ENCODE assay signal across 9 cellular contexts in genomic region chr18:59357928-59358327, GRCh38. TPM values are rescaled to one million over a fixed set of nuclear protein-coding genes. Genes with fewer than 3 reads are reported as not detected.
DNase-seq lines count a peak whose midpoint lies in the region; ATAC-seq and TF ChIP-seq lines count a peak whose summit lies in the region.
"Had no signal": no experiment of that assay in that cellular context is flagged by ENCODE, and none has a peak within 500 bp of the region (broad histone marks: within the 10 kb centered on the region; RNA-seq: fewer than 3 reads in every experiment).

No MANE protein-coding gene starts in this region.

- H4K5ac ChIP-seq in mesendoderm (ENCODE audit: low read length), result no peak overlapping the region

- H3K9me2 ChIP-seq in OCI-LY7 (ENCODE audit: insufficient read depth, low read length), result no peaks in the 10 kb centered on the region

- H3K9me3 ChIP-seq in OCI-LY7 (ENCODE audit: low read length), result no peaks in the 10 kb centered on the region

- H3K27me3 ChIP-seq in mesendoderm (ENCODE audit: insufficient read depth, low read length, poor library complexity), result no peaks in the 10 kb centered on the region

- no CpG with 5 or more reads among the region's 4 CpGs for WGBS in mesendoderm (ENCODE audit: extremely low coverage, insufficient coverage, low lambda C conversion rate)

- CTCF ChIA-PET in OCI-LY7 (lab: Charles Lee; ENCODE audit: unreplicated experiment) (no interaction called here), HEK293T (lab: Yijun Ruan, JAX) (interaction anchor here (0.6 kb wide), 1 partner anchor 215 kb away, joined by 6 read pairs; no protein-coding TSS in a partner anchor)

- TF ChIP-seq CTCF in OCI-LY7 (conservative IDR thresholded peaks at IDR 0.05; ENCODE audit: low read length) (no peak), chondrocyte (IDR thresholded peaks at IDR 0.05) (no peak)

- POLR2A ChIA-PET in OCI-LY7 (lab: Charles Lee), result no interaction called here
- POLR2A ChIA-PET in HEK293T (lab: Yijun Ruan, JAX), result no interaction called here

- intact Hi-C loops in OCI-LY7 (cut with micrococcal nuclease; ENCODE audit: unreplicated experiment), result loop anchor here (10.0 kb wide), 1 partner anchor 213 kb away; no protein-coding TSS in a partner anchor

- no peak overlapping the region for H2AFZ ChIP-seq in OCI-LY7 (ENCODE audit: low read length)

- H3K36me3 Mint-ChIP-seq in chondrocyte (ENCODE audit: low read depth), result peaks cover 14% of the 10 kb centered on the region

- H3K4me3 ChIP-seq in OCI-LY7 (ENCODE audit: low read depth, low read length, poor library complexity, severe bottlenecking) (peak overlapping the region; percentile 97), mesendoderm (ENCODE audit: low read length) (peak overlapping the region; percentile 31)

- no peak overlapping the region for H3K4ac ChIP-seq in mesendoderm (ENCODE audit: low read depth, low read length)

- H3K23ac ChIP-seq in mesendoderm (ENCODE audit: low read length), result no peak overlapping the region

- BruUV-seq in OCI-LY7 (replicated peaks; lab: Mats Ljungman, UMichigan), result no TSS peak

- H3K36me3 ChIP-seq in OCI-LY7 (ENCODE audit: insufficient read depth, low read length) (peaks cover 27% of the 10 kb centered on the region), mesendoderm (ENCODE audit: control insufficient read depth, insufficient read depth, low read length) (no peaks in the 10 kb centered on the region)

- peaks cover 36% of the 10 kb centered on the region for H3K4me1 Mint-ChIP-seq in chondrocyte (ENCODE audit: low read depth)

- DNase-seq in NCI-H748 (lab: John Stamatoyannopoulos, UW; ENCODE audit: unreplicated experiment), result peak; percentile 23
- no peak for DNase-seq in NCI-H748 treated with DMSO at 0.1 percent for 48 hours (lab: John Stamatoyannopoulos, UW)
- peak; percentile 3 for DNase-seq in OCI-LY7 (ENCODE audit: low spot score)
- no peak for DNase-seq in chondrocyte (ENCODE audit: low spot score)
- no peak for DNase-seq in mesendoderm
- no peak for DNase-seq in HEK293T (ENCODE audit: extremely low spot score)
- DNase-seq in mesenteric fat pad (ENCODE audit: low spot score), result no peak

- no peaks in the 10 kb centered on the region for H3K9me3 Mint-ChIP-seq in chondrocyte (ENCODE audit: low read depth)

- peaks cover 13% of the 10 kb centered on the region; the same call in 1 of the 2 replicates for H4K20me1 ChIP-seq in OCI-LY7 (ENCODE audit: insufficient read depth, low read length)

- H3K27me3 Mint-ChIP-seq in chondrocyte (ENCODE audit: low read depth), result no peaks in the 10 kb centered on the region

- H2BK120ac ChIP-seq in mesendoderm (ENCODE audit: low read depth, low read length), result no peak overlapping the region

- no peak overlapping the region for H4K8ac ChIP-seq in mesendoderm (ENCODE audit: low read depth, low read length)

- peaks cover 11% of the 10 kb centered on the region for H3K4me1 ChIP-seq in OCI-LY7 (ENCODE audit: insufficient read depth, low read length, poor library complexity, severe bottlenecking)
- H3K4me1 ChIP-seq in mesendoderm (ENCODE audit: control insufficient read depth, low read depth, low read length), result no peaks in the 10 kb centered on the region

- H2AK5ac ChIP-seq in mesendoderm (ENCODE audit: low read length), result no peak overlapping the region

- no peak overlapping the region for H3K18ac ChIP-seq in mesendoderm (ENCODE audit: low read length)

- H3K79me2 ChIP-seq in OCI-LY7 (ENCODE audit: insufficient read depth, low read depth, low read length) (peaks cover 33% of the 10 kb centered on the region; the same call in 1 of the 2 replicates), mesendoderm (ENCODE audit: control insufficient read depth, insufficient read depth, low read length) (peaks cover 8% of the 10 kb centered on the region)

- H3K4me2 ChIP-seq in OCI-LY7 (ENCODE audit: low read length), result peak overlapping the region; percentile 85
- peak overlapping the region; percentile 69 for H3K4me2 ChIP-seq in mesendoderm (ENCODE audit: low read length)

- ATAC-seq in GM19467 (IDR thresholded peaks at IDR 0.05; ENCODE audit: unreplicated experiment), result no peak

- H3K27ac ChIP-seq in OCI-LY7 (ENCODE audit: low read depth, low read length, poor library complexity, severe bottlenecking), result no peak overlapping the region
- H3K27ac ChIP-seq in mesendoderm (ENCODE audit: low read depth, low read length), result no peak overlapping the region

- H2BK15ac ChIP-seq in mesendoderm (replicated peaks; ENCODE audit: low read depth), result no peak overlapping the region

- peak overlapping the region; percentile 98 for H3K9ac ChIP-seq in mesendoderm (ENCODE audit: low read length)

- peaks cover 5% of the 10 kb centered on the region for H3K79me1 ChIP-seq in mesendoderm (ENCODE audit: low read length)

- no peak overlapping the region for H2BK5ac ChIP-seq in mesendoderm (ENCODE audit: low read length)

- peak overlapping the region; percentile 89 for H3K4me3 Mint-ChIP-seq in chondrocyte (ENCODE audit: unreplicated experiment)

- peak overlapping the region; percentile 98 for H3K27ac Mint-ChIP-seq in chondrocyte (ENCODE audit: unreplicated experiment)

- H3K56ac ChIP-seq in mesendoderm (ENCODE audit: low read length), result peak overlapping the region; percentile 63

TF ChIP-seq in HEK293T, 16 proteins besides CTCF, POLR2A, EP300 and RAD21:
- TF ChIP-seq FOXM1 (IDR thresholded peaks at IDR 0.05; ENCODE audit: borderline replicate concordance), result no peak
- TF ChIP-seq FOXK2 (IDR thresholded peaks at IDR 0.05), result no peak
- no peak for TF ChIP-seq LEF1 (IDR thresholded peaks at IDR 0.05; ENCODE audit: borderline replicate concordance)
- no peak for TF ChIP-seq PKNOX1 (IDR thresholded peaks at IDR 0.05)

RNA-seq across cellular contexts. Expression of gene LMAN1, which starts 1.1 kb away (rescaled TPM):
- 28.4 and 33.0 TPM in 2 replicates for total RNA-seq in OCI-LY7 (2014; rRNA removed; shearing (Covaris generic))
- total RNA-seq in OCI-LY7 (2022) (46.4 and 48.2 TPM in 2 replicates), chondrocyte (107 to 164 TPM (median 108 TPM) in 3 replicates), mesenteric fat pad (63.1 TPM)
- polyA plus RNA-seq in mesendoderm (2013, experiment 1 of 2), result 65.8 TPM
- polyA plus RNA-seq in mesendoderm (2013, experiment 2 of 2), result 62.7 TPM

RNA-seq across cellular contexts. Expression of gene CPLX4, which starts 39.5 kb away (rescaled TPM):
- total RNA-seq in OCI-LY7 (2014; rRNA removed; shearing (Covaris generic)), result not detected in 2 replicates
- not detected in 2 replicates for total RNA-seq in OCI-LY7 (2022)
- not detected in 3 replicates for total RNA-seq in chondrocyte
- polyA plus RNA-seq in mesendoderm (2013, experiment 1 of 2), result not detected
- not detected for polyA plus RNA-seq in mesendoderm (2013, experiment 2 of 2)
- total RNA-seq in mesenteric fat pad, result not detected
- polyA plus RNA-seq: esophagus had no signal

Comparison
In these comparisons a context has a peak if more than half of its experiments do, and no peak if none do; other contexts are left out.
1. DNase-seq: peak in NCI-H748 (single experiment) and OCI-LY7 (single experiment); none in NCI-H748 treated with DMSO at 0.1 percent for 48 hours (single experiment), chondrocyte (single experiment), mesendoderm (single experiment), HEK293T (single experiment) and mesenteric fat pad (single experiment).